In genomic region chr5:159951387-159951786, GRCh38 we compare ENCODE assay signal across 10 cellular contexts. TPM values are rescaled to one million over a fixed set of nuclear protein-coding genes. Genes with fewer than 3 reads are reported as not detected.
A peak's percentile ranks its signal among the peaks of the same experiment; 100 is the strongest.
DNase-seq lines count a peak whose midpoint lies in the region; ATAC-seq and TF ChIP-seq lines count a peak whose summit lies in the region.
"Had no signal": no experiment of that assay in that cellular context is flagged by ENCODE, and none has a peak within 500 bp of the region (broad histone marks: within the 10 kb centered on the region; RNA-seq: fewer than 3 reads in every experiment).

No MANE protein-coding gene starts in this region.

- H3K27me3 Mint-ChIP-seq in activated T-helper 2 cell treated with anti-CD3 and anti-CD28 coated beads, Interferon-gamma antibody, Interleukin-2, Interleukin-4, amounts not matched to agents 10 μg/mL and 5 μg/mL and 100 μg/mL, durations not matched to agents 14 hours and 24 hours and 36 hours (ENCODE audit: low read depth) = peaks cover 2% of the 10 kb centered on the region

- no peaks in the 10 kb centered on the region for H3K9me3 Mint-ChIP-seq in activated T-helper 2 cell treated with anti-CD3 and anti-CD28 coated beads, Interferon-gamma antibody, Interleukin-2, Interleukin-4, amounts not matched to agents 10 μg/mL and 5 μg/mL and 100 μg/mL, durations not matched to agents 14 hours and 24 hours and 36 hours

- H3K27ac ChIP-seq in 22Rv1 (no peak overlapping the region), foreskin keratinocyte (no peak overlapping the region)
- H3K27ac ChIP-seq: adrenal gland had no signal

- no peak overlapping the region for H3K4me3 ChIP-seq in GM12875 (ENCODE audit: low read depth, low read length)
- H3K4me3 ChIP-seq: adrenal gland had no signal

- H3K4me3 Mint-ChIP-seq in activated T-helper 2 cell treated with anti-CD3 and anti-CD28 coated beads, Interferon-gamma antibody, Interleukin-2, Interleukin-4, amounts not matched to agents 10 μg/mL and 5 μg/mL and 100 μg/mL, durations not matched to agents 14 hours and 24 hours and 36 hours (ENCODE audit: low read depth) = no peak overlapping the region

- no peaks in the 10 kb centered on the region for H3K4me1 ChIP-seq in foreskin keratinocyte
- H3K4me1 ChIP-seq: adrenal gland had no signal

- H3K27me3 ChIP-seq in foreskin keratinocyte = peaks cover 8% of the 10 kb centered on the region
- H3K27me3 ChIP-seq: adrenal gland had no signal

- TF ChIP-seq CTCF in 22Rv1 (IDR thresholded peaks at IDR 0.05) (0 out of 2 replicates have a peak, but pooled peaks have one; percentile 21), GM12875 (IDR thresholded peaks at IDR 0.05; ENCODE audit: borderline replicate concordance, insufficient read depth, low read depth, low read length) (peak; percentile 51), foreskin keratinocyte (conservative IDR thresholded peaks at IDR 0.05) (peak; percentile 49)

- H3K27ac Mint-ChIP-seq in activated T-helper 2 cell treated with anti-CD3 and anti-CD28 coated beads, Interferon-gamma antibody, Interleukin-2, Interleukin-4, amounts not matched to agents 10 μg/mL and 5 μg/mL and 100 μg/mL, durations not matched to agents 14 hours and 24 hours and 36 hours = no peak overlapping the region

- intact Hi-C loops in activated T-helper 2 cell treated with anti-CD3 and anti-CD28 coated beads, Interferon-gamma antibody, Interleukin-2, Interleukin-4, amounts not matched to agents 10 μg/mL and 5 μg/mL and 100 μg/mL, durations not matched to agents 14 hours and 24 hours and 36 hours (cut with micrococcal nuclease) = no loop called here

- peak; percentile 22 for DNase-seq in RPMI8226
- no peak for DNase-seq in foreskin keratinocyte
- DNase-seq in activated T-helper 2 cell treated with anti-CD3 and anti-CD28 coated beads, Interferon-gamma antibody, Interleukin-2, Interleukin-4, amounts not matched to agents 10 μg/mL and 5 μg/mL and 100 μg/mL, durations not matched to agents 14 hours and 24 hours and 36 hours (ENCODE audit: low spot score) = no peak
- DNase-seq in NCI-H2029 (lab: John Stamatoyannopoulos, UW) = no peak
- no peak for DNase-seq in T-helper 2 cell
- DNase-seq: activated CD4-positive, alpha-beta T cell treated with anti-CD3 and anti-CD28 coated beads, Interleukin-2, amount 50 U/mL, for 1 hour had no signal

- H3K36me3 Mint-ChIP-seq in activated T-helper 2 cell treated with anti-CD3 and anti-CD28 coated beads, Interferon-gamma antibody, Interleukin-2, Interleukin-4, amounts not matched to agents 10 μg/mL and 5 μg/mL and 100 μg/mL, durations not matched to agents 14 hours and 24 hours and 36 hours (ENCODE audit: low read depth) = no peaks in the 10 kb centered on the region

- ATAC-seq in foreskin keratinocyte = peak; percentile 68
- no peak for ATAC-seq in GM18861 (IDR thresholded peaks at IDR 0.05; ENCODE audit: unreplicated experiment)

- no peaks in the 10 kb centered on the region for H3K4me1 Mint-ChIP-seq in activated T-helper 2 cell treated with anti-CD3 and anti-CD28 coated beads, Interferon-gamma antibody, Interleukin-2, Interleukin-4, amounts not matched to agents 10 μg/mL and 5 μg/mL and 100 μg/mL, durations not matched to agents 14 hours and 24 hours and 36 hours (ENCODE audit: low read depth)

RNA-seq across cellular contexts. Expression of gene ADRA1B, which starts 35.1 kb away (rescaled TPM):
- total RNA-seq in foreskin keratinocyte = 0.11 TPM in 1 of 2 replicates, not detected in the other
- polyA plus RNA-seq in foreskin keratinocyte = 0.07 TPM in 1 of 2 replicates, not detected in the other
- not detected in 2 replicates for total RNA-seq in activated T-helper 2 cell treated with anti-CD3 and anti-CD28 coated beads, Interferon-gamma antibody, Interleukin-2, Interleukin-4, amounts not matched to agents 10 μg/mL and 5 μg/mL and 100 μg/mL, durations not matched to agents 14 hours and 24 hours and 36 hours

RNA-seq across cellular contexts. Expression of gene TTC1, which starts 57.6 kb away (rescaled TPM):
- total RNA-seq in foreskin keratinocyte = 48.8 and 53.1 TPM in 2 replicates
- 50.4 and 56.8 TPM in 2 replicates for polyA plus RNA-seq in foreskin keratinocyte
- total RNA-seq in activated T-helper 2 cell treated with anti-CD3 and anti-CD28 coated beads, Interferon-gamma antibody, Interleukin-2, Interleukin-4, amounts not matched to agents 10 μg/mL and 5 μg/mL and 100 μg/mL, durations not matched to agents 14 hours and 24 hours and 36 hours = 64.0 and 64.9 TPM in 2 replicates
